Comparison of ENCODE assay signal across 8 cellular contexts in genomic region chr1:65431111-65431705, GRCh38. TPM values are rescaled to one million over a fixed set of nuclear protein-coding genes. Genes with fewer than 3 reads are reported as not detected.
DNase-seq lines count a peak whose midpoint lies in the region; ATAC-seq and TF ChIP-seq lines count a peak whose summit lies in the region.

No MANE protein-coding gene starts in this region.

- H3K9me3 ChIP-seq in PC-9 (ENCODE audit: insufficient read depth, low read depth), result no peaks in the 10 kb centered on the region

- H4K20me1 ChIP-seq in PC-9 (ENCODE audit: insufficient read depth), result no peaks in the 10 kb centered on the region

- peaks cover 9% of the 10 kb centered on the region; the same call in 1 of the 2 replicates for H3K79me2 ChIP-seq in PC-9 (ENCODE audit: low read depth)

- H3K4me3 Mint-ChIP-seq in activated T-cell treated with anti-CD3 and anti-CD28 coated beads, Interleukin-2, amount 50 U/mL, for 72 hours, result no peak overlapping the region
- H3K4me3 Mint-ChIP-seq in activated T-cell treated with anti-CD3 and anti-CD28 coated beads, Interleukin-2, amount 50 U/mL, for 24 hours, result no peak overlapping the region

- peak; percentile 70 for TF ChIP-seq CTCF in PC-9 (conservative IDR thresholded peaks at IDR 0.05)

- H3K36me3 Mint-ChIP-seq in activated T-cell treated with anti-CD3 and anti-CD28 coated beads, Interleukin-2, amount 50 U/mL, for 72 hours (ENCODE audit: insufficient read depth in 2 of 2), result peaks cover 0 to 6% of the 10 kb centered on the region in 2 donors
- peaks cover 55% of the 10 kb centered on the region for H3K36me3 Mint-ChIP-seq in activated T-cell treated with anti-CD3 and anti-CD28 coated beads, Interleukin-2, amount 50 U/mL, for 24 hours (ENCODE audit: low read depth)

- POLR2A ChIA-PET in PC-9 (lab: Charles Lee; ENCODE audit: unreplicated experiment), result no interaction called here

- ATAC-seq in activated T-cell treated with anti-CD3 and anti-CD28 coated beads, Interleukin-2, amount 50 U/mL, for 72 hours (replicated peaks in 1 of 2), result no peak
- peak; percentile 57 for ATAC-seq in HG03442 (IDR thresholded peaks at IDR 0.05; ENCODE audit: unreplicated experiment)

- no peak overlapping the region for H3K4me3 ChIP-seq in PC-9

- no peak for DNase-seq in activated T-cell treated with anti-CD3 and anti-CD28 coated beads, Interleukin-2, amount 50 U/mL, for 72 hours
- DNase-seq in activated T-cell treated with anti-CD3 and anti-CD28 coated beads, Interleukin-2, amount 50 U/mL, for 24 hours, result no peak
- DNase-seq in PC-9, result no peak
- peak; percentile 74 to 80 for DNase-seq in erythroblast (lab: John Stamatoyannopoulos, UW)
- DNase-seq in renal cortical epithelial cell (ENCODE audit: low read depth), result peak; percentile 74
- DNase-seq in 8988T, result no peak
- DNase-seq in activated gamma-delta T cell (lab: John Stamatoyannopoulos, UW), result no peak

- H2AFZ ChIP-seq in PC-9, result no peak overlapping the region

- H3K9me2 ChIP-seq in PC-9 (ENCODE audit: insufficient read depth), result no peaks in the 10 kb centered on the region

- intact Hi-C loops in PC-9 (cut with micrococcal nuclease; ENCODE audit: unreplicated experiment), result loop anchor here (1.0 kb wide), 1 partner anchor 256 kb away; no protein-coding TSS in a partner anchor

- H3K27me3 ChIP-seq in PC-9 (ENCODE audit: insufficient read depth, low read depth), result no peaks in the 10 kb centered on the region

- peaks cover 18% of the 10 kb centered on the region; the same call in 1 of the 2 replicates for H3F3A ChIP-seq in PC-9 (ENCODE audit: insufficient read depth, low read depth)

- peaks cover 22% of the 10 kb centered on the region for H3K4me1 ChIP-seq in PC-9 (replicated peaks; ENCODE audit: insufficient read depth)

- no peaks in the 10 kb centered on the region for H3K4me1 Mint-ChIP-seq in activated T-cell treated with anti-CD3 and anti-CD28 coated beads, Interleukin-2, amount 50 U/mL, for 72 hours (ENCODE audit: low read depth)
- H3K4me1 Mint-ChIP-seq in activated T-cell treated with anti-CD3 and anti-CD28 coated beads, Interleukin-2, amount 50 U/mL, for 24 hours (ENCODE audit: low read depth), result peaks cover 6% of the 10 kb centered on the region

- CTCF ChIA-PET in PC-9 (lab: Charles Lee), result interaction anchor here (0.5 to 1.6 kb wide), 4 partner anchors 11 to 38 kb away, joined by 4 to 7 read pairs (median 6); no protein-coding TSS in a partner anchor

- peak overlapping the region; percentile 54 for H3K27ac Mint-ChIP-seq in activated T-cell treated with anti-CD3 and anti-CD28 coated beads, Interleukin-2, amount 50 U/mL, for 72 hours
- H3K27ac Mint-ChIP-seq in activated T-cell treated with anti-CD3 and anti-CD28 coated beads, Interleukin-2, amount 50 U/mL, for 24 hours, result no peak overlapping the region

- no peaks in the 10 kb centered on the region for H3K27me3 Mint-ChIP-seq in activated T-cell treated with anti-CD3 and anti-CD28 coated beads, Interleukin-2, amount 50 U/mL, for 72 hours (ENCODE audit: low read depth)
- no peaks in the 10 kb centered on the region for H3K27me3 Mint-ChIP-seq in activated T-cell treated with anti-CD3 and anti-CD28 coated beads, Interleukin-2, amount 50 U/mL, for 24 hours

- no TSS peak for BruUV-seq in PC-9 (replicated peaks; lab: Mats Ljungman, UMichigan)

- no peak overlapping the region for H3K4me2 ChIP-seq in PC-9

- TF ChIP-seq POLR2A in erythroblast (IDR thresholded peaks at IDR 0.05; ENCODE audit: low read length), result no peak

- H3K9me3 Mint-ChIP-seq in activated T-cell treated with anti-CD3 and anti-CD28 coated beads, Interleukin-2, amount 50 U/mL, for 72 hours, result no peaks in the 10 kb centered on the region
- H3K9me3 Mint-ChIP-seq in activated T-cell treated with anti-CD3 and anti-CD28 coated beads, Interleukin-2, amount 50 U/mL, for 24 hours, result no peaks in the 10 kb centered on the region

- H3K36me3 ChIP-seq in PC-9 (ENCODE audit: low read depth), result peaks cover 32% of the 10 kb centered on the region

- no peak overlapping the region for H3K27ac ChIP-seq in PC-9

RNA-seq across cellular contexts. Expression of gene LEPR, which starts 10.7 kb away (rescaled TPM):
- 1 to 10 TPM; 5.8 to 6.6 TPM for total RNA-seq in activated T-cell treated with anti-CD3 and anti-CD28 coated beads, Interleukin-2, amount 50 U/mL, for 72 hours
- total RNA-seq in PC-9 (2021) (20.6 and 34.8 TPM in 2 replicates), renal cortical epithelial cell (51.1 and 128 TPM in 2 replicates)

RNA-seq across cellular contexts. Expression of gene LEPROT, which starts 10.7 kb away (rescaled TPM):
- total RNA-seq in activated T-cell treated with anti-CD3 and anti-CD28 coated beads, Interleukin-2, amount 50 U/mL, for 72 hours, result 10 to 100 TPM; 15.5 to 20.8 TPM
- total RNA-seq in PC-9 (2021) (80.1 and 113 TPM in 2 replicates), renal cortical epithelial cell (111 and 217 TPM in 2 replicates)

Comparison
In these comparisons a context has a peak if more than half of its experiments do, and no peak if none do; other contexts are left out.
1. DNase-seq: peak in erythroblast (2 of 2) and renal cortical epithelial cell (single experiment); none in activated T-cell treated with anti-CD3 and anti-CD28 coated beads, Interleukin-2, amount 50 U/mL, for 72 hours (0 of 2), activated T-cell treated with anti-CD3 and anti-CD28 coated beads, Interleukin-2, amount 50 U/mL, for 24 hours (single experiment), PC-9 (0 of 2), 8988T (single experiment) and activated gamma-delta T cell (single experiment).